In the genomic region with DNA sequence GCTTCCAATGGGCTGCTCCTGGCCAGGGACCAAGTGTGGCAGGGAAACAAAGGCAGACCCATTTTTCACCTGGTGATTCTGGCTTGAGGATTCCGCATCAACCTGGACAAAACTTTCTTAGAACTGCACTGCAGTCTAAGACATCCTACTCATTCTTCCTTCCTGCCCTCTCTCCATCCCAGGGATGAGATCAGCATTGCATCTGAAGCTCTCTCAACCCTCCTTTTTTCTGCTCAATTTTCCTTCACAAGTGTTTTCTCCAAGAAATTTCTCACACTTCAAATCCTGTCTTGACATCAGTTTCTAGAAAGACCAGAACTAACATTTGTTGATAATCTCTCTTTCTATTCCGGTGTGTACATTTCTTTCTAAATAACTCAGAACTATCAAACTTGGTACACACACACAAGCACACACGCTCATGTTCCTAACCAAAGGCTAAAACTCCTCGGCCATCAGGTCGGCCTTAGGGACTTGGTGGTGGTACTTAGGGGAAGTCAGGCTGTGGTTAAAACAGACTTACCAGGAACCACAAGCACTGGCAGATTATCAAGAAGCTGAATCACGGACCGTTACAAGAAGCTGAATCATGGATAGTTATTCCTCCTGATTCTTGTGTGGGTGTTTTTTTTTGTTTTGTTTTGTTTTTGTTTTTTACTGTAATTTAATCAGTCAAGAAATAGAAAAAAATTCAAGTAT, we compare ENCODE assay signal across 9 cellular contexts. TPM values are rescaled to one million over a fixed set of nuclear protein-coding genes. Genes with fewer than 3 reads are reported as not detected.
DNase-seq lines count a peak whose midpoint lies in the region; ATAC-seq, FAIRE-seq and TF ChIP-seq lines count a peak whose summit lies in the region.
"Had no signal": no experiment of that assay in that cellular context is flagged by ENCODE, and none has a peak within 500 bp of the region (broad histone marks: within the 10 kb centered on the region; RNA-seq: fewer than 3 reads in every experiment).

No MANE protein-coding gene starts in this region.

- H3K79me2 ChIP-seq in ACC112 (ENCODE audit: control insufficient read depth, insufficient read depth, low read length, unreplicated experiment), result no peaks in the 10 kb centered on the region
- no peaks in the 10 kb centered on the region for H3K79me2 ChIP-seq in SK-N-SH (ENCODE audit: insufficient read depth)

- FAIRE-seq in H54 (lab: Jason Lieb, UNC), result peak; percentile 94

- CTCF ChIA-PET in SK-N-SH (lab: Yijun Ruan, JAX), result no interaction called here

- H3K36me3 ChIP-seq in ACC112 (ENCODE audit: insufficient read depth, low read length), result no peaks in the 10 kb centered on the region
- no peaks in the 10 kb centered on the region for H3K36me3 ChIP-seq in SK-N-SH (replicated peaks in 1 of 2; ENCODE audit: control insufficient read depth in 1 of 2, insufficient read depth in 2 of 2, low read length in 1 of 2)

- peak overlapping the region; percentile 41 for H3K4me3 ChIP-seq in ACC112 (ENCODE audit: low read depth, low read length)
- 0 out of 4 replicates have a peak overlapping the region, but pooled peaks of 1 of the 2 experiments have one; percentile 3 for H3K4me3 ChIP-seq in SK-N-SH (ENCODE audit: low read depth in 2 of 2, low read length in 1 of 2)

- H3K9ac ChIP-seq in SK-N-SH, result no peak overlapping the region
- H3K9ac ChIP-seq: KMS-11 had no signal

- no peaks in the 10 kb centered on the region for H3K9me2 ChIP-seq in SK-N-SH

- DNase-seq in H54 (ENCODE audit: insufficient read length, low spot score) (peak; percentile 56), SK-N-SH (no peak), foreskin keratinocyte (peak; percentile 72 to 88), NCI-H2196 (lab: John Stamatoyannopoulos, UW; ENCODE audit: unreplicated experiment) (no peak), NCI-H2029 (lab: John Stamatoyannopoulos, UW) (no peak)
- DNase-seq in stimulated activated CD4-positive, alpha-beta T cell treated with anti-CD3 and anti-CD28 coated beads, Interleukin-12 subunit alpha, Interleukin-12 subunit beta, amount 100 ng/mL, for 4 hours, result no peak

- TF ChIP-seq CTCF in SK-N-SH (IDR thresholded peaks at IDR 0.05) (no peak), foreskin keratinocyte (conservative IDR thresholded peaks at IDR 0.05) (no peak)

- no peak for TF ChIP-seq POLR2A in H54 (IDR thresholded peaks at IDR 0.05; ENCODE audit: low read depth, low read length)

- peak in 1 of 2 experiments; percentile 72; a peak in 1 of 4 replicates for TF ChIP-seq EP300 in SK-N-SH (IDR thresholded peaks at IDR 0.05; ENCODE audit: borderline replicate concordance in 1 of 2, low read depth in 1 of 2, low read length in 1 of 2)

- POLR2A ChIA-PET in SK-N-SH (lab: Yijun Ruan, JAX), result no interaction called here

- WGBS in SK-N-SH (ENCODE audit: low lambda C conversion rate), result 22% methylated on average over 7 of the region's 7 CpGs

- ATAC-seq in foreskin keratinocyte (peak; percentile 77), HG02763 (IDR thresholded peaks at IDR 0.05; ENCODE audit: unreplicated experiment) (no peak)

- H3K9me3 ChIP-seq in SK-N-SH, result no peaks in the 10 kb centered on the region

- peaks cover 16% of the 10 kb centered on the region for H3F3A ChIP-seq in SK-N-SH (replicated peaks; ENCODE audit: insufficient read depth)

- TF ChIP-seq RAD21 in SK-N-SH (IDR thresholded peaks at IDR 0.05; ENCODE audit: low read length), result no peak

- H3K27me3 ChIP-seq in ACC112 (ENCODE audit: insufficient read depth, low read length) (peaks cover 41% of the 10 kb centered on the region), SK-N-SH (ENCODE audit: insufficient read depth) (no peaks in the 10 kb centered on the region), foreskin keratinocyte (peaks cover 22% of the 10 kb centered on the region)

- H3K4me1 ChIP-seq in ACC112 (ENCODE audit: control insufficient read depth, insufficient read depth, low read length, unreplicated experiment) (peaks cover 15% of the 10 kb centered on the region), SK-N-SH (ENCODE audit: control insufficient read depth in 1 of 2, insufficient read depth in 2 of 2, low read depth in 1 of 2, low read length in 1 of 2) (peaks cover 0 to 14% of the 10 kb centered on the region in 2 experiments; a peak in 3 of 4 replicates), foreskin keratinocyte (peaks cover 22% of the 10 kb centered on the region)

- peak overlapping the region; percentile 59 for H3K4me2 ChIP-seq in SK-N-SH
- H3K4me2 ChIP-seq: KMS-11 had no signal

- no peaks in the 10 kb centered on the region for H4K20me1 ChIP-seq in SK-N-SH (ENCODE audit: insufficient read depth)

- peak overlapping the region; percentile 35 for H2AFZ ChIP-seq in ACC112 (ENCODE audit: low read length, unreplicated experiment)
- no peak overlapping the region for H2AFZ ChIP-seq in SK-N-SH (ENCODE audit: low read depth)

- H3K27ac ChIP-seq in ACC112 (ENCODE audit: low read depth, low read length) (peak overlapping the region; percentile 72), SK-N-SH (ENCODE audit: low read depth in 2 of 2, low read length in 1 of 2) (peak overlapping the region in 1 of 2 experiments; percentile 70; a peak in 2 of 4 replicates), foreskin keratinocyte (peak overlapping the region; percentile 45)
- H3K27ac ChIP-seq: KMS-11 had no signal

TF ChIP-seq in SK-N-SH, 30 proteins besides CTCF, POLR2A, EP300 and RAD21 (continues in another document):
- peak; percentile 45; the same call in 1 of the 2 replicates for TF ChIP-seq POLR2AphosphoS5 (IDR thresholded peaks at IDR 0.05; ENCODE audit: low read depth, low read length)
- peak; percentile 44 for TF ChIP-seq PBX3 (IDR thresholded peaks at IDR 0.05)
- no peak for TF ChIP-seq CHD2 (IDR thresholded peaks at IDR 0.05; ENCODE audit: low read length, partially characterized antibody)
- TF ChIP-seq NRF1 (IDR thresholded peaks at IDR 0.05; ENCODE audit: low read depth, low read length), result no peak
- peak; percentile 55; the same call in 1 of the 2 replicates for TF ChIP-seq FOXM1 (IDR thresholded peaks at IDR 0.05; ENCODE audit: low read depth)
- no peak for TF ChIP-seq SIN3A (IDR thresholded peaks at IDR 0.05; ENCODE audit: borderline replicate concordance, low read depth, low read length)
- TF ChIP-seq GABPA (IDR thresholded peaks at IDR 0.05; ENCODE audit: low read depth), result no peak
- TF ChIP-seq, protein P1, sequence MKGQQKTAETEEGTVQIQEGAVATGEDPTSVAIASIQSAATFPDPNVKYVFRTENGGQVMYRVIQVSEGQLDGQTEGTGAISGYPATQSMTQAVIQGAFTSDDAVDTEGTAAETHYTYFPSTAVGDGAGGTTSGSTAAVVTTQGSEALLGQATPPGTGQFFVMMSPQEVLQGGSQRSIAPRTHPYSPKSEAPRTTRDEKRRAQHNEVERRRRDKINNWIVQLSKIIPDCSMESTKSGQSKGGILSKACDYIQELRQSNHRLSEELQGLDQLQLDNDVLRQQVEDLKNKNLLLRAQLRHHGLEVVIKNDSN (IDR thresholded peaks at IDR 0.05; ENCODE audit: borderline replicate concordance, low read depth), result no peak
- TF ChIP-seq FOXJ3 (CRISPR knock-in tag; IDR thresholded peaks at IDR 0.05), result no peak
- TF ChIP-seq, protein P2, sequence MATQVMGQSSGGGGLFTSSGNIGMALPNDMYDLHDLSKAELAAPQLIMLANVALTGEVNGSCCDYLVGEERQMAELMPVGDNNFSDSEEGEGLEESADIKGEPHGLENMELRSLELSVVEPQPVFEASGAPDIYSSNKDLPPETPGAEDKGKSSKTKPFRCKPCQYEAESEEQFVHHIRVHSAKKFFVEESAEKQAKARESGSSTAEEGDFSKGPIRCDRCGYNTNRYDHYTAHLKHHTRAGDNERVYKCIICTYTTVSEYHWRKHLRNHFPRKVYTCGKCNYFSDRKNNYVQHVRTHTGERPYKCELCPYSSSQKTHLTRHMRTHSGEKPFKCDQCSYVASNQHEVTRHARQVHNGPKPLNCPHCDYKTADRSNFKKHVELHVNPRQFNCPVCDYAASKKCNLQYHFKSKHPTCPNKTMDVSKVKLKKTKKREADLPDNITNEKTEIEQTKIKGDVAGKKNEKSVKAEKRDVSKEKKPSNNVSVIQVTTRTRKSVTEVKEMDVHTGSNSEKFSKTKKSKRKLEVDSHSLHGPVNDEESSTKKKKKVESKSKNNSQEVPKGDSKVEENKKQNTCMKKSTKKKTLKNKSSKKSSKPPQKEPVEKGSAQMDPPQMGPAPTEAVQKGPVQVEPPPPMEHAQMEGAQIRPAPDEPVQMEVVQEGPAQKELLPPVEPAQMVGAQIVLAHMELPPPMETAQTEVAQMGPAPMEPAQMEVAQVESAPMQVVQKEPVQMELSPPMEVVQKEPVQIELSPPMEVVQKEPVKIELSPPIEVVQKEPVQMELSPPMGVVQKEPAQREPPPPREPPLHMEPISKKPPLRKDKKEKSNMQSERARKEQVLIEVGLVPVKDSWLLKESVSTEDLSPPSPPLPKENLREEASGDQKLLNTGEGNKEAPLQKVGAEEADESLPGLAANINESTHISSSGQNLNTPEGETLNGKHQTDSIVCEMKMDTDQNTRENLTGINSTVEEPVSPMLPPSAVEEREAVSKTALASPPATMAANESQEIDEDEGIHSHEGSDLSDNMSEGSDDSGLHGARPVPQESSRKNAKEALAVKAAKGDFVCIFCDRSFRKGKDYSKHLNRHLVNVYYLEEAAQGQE (IDR thresholded peaks at IDR 0.05; ENCODE audit: low read depth, low read length), result no peak
- no peak for TF ChIP-seq ELF1 (IDR thresholded peaks at IDR 0.05)
- no peak for TF ChIP-seq GATA2 (CRISPR knock-in tag; IDR thresholded peaks at IDR 0.05)
- TF ChIP-seq FOSL2 (IDR thresholded peaks at IDR 0.05; ENCODE audit: borderline replicate concordance, low read depth), result peak; percentile 95
- TF ChIP-seq RFX5 (IDR thresholded peaks at IDR 0.05; ENCODE audit: low read length), result no peak
- no peak for TF ChIP-seq TAF1 (IDR thresholded peaks at IDR 0.05; ENCODE audit: borderline replicate concordance, low read depth, low read length)
- TF ChIP-seq SMC3 (IDR thresholded peaks at IDR 0.05; ENCODE audit: low read depth, low read length), result no peak

RNA-seq across cellular contexts. Expression of gene CXADR, which starts 21.0 kb away (rescaled TPM):
- polyA plus RNA-seq in SK-N-SH (2012; rRNA removed) (1.1 and 2.0 TPM in 2 replicates), foreskin keratinocyte (3.8 and 4.0 TPM in 2 replicates)
- polyA plus RNA-seq in SK-N-SH (2012; cell fraction: cytosol; rRNA removed), result 1.8 and 2.0 TPM in 2 replicates
- 0.36 and 0.87 TPM in 2 replicates for polyA plus RNA-seq in SK-N-SH (2012; cell fraction: nucleus; rRNA removed)
- 18.3 and 19.9 TPM in 2 replicates for total RNA-seq in foreskin keratinocyte

Comparison
In these comparisons a context has a peak if more than half of its experiments do, and no peak if none do; other contexts are left out.
1. DNase-seq: peak in H54 (single experiment) and foreskin keratinocyte (2 of 2); none in SK-N-SH (single experiment), NCI-H2196 (single experiment), NCI-H2029 (single experiment) and stimulated activated CD4-positive, alpha-beta T cell treated with anti-CD3 and anti-CD28 coated beads, Interleukin-12 subunit alpha, Interleukin-12 subunit beta, amount 100 ng/mL, for 4 hours (single experiment).